ENCODE assay signal across 13 cellular contexts in the genomic region with DNA sequence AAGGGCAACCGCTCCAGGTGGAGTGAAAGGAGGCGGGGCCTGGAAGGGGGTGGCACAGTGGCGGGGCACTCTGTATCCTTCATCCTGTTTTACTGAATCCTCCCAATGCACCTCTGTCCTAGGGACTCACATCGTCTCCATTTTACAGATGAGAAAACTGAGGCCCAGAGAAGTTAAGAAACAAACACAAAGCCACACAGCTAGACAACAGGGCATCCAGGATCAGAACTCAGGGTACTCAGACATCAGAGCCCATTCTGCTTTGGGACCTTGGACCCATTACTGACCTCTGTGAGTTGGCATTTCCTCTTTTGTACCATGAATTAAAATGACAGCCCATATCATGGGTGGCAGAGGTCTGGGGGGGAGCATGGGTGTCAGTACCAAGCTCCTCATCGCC.
"Had no signal": no experiment of that assay in that cellular context is flagged by ENCODE, and none has a peak within 500 bp of the region (broad histone marks: within the 10 kb centered on the region; RNA-seq: fewer than 3 reads in every experiment).

No MANE protein-coding gene starts in this region.

- H3K27ac Mint-ChIP-seq: endodermal cell; naive thymus-derived CD4-positive, alpha-beta T cell; nephron progenitor cell had no signal

- H3K27me3 Mint-ChIP-seq: naive thymus-derived CD4-positive, alpha-beta T cell had no signal

- DNase-seq: effector CD4-positive, alpha-beta T cell; endodermal cell; heart right ventricle; hypothalamus; kidney glomerular epithelial cell; naive thymus-derived CD4-positive, alpha-beta T cell; nephron progenitor cell; small intestine; stimulated activated CD4-positive, alpha-beta T cell treated with anti-CD3 and anti-CD28 coated beads, Interleukin-2, amount 100 ng/mL, for 48 hours; stimulated activated naive CD4-positive, alpha-beta T cell treated with Interleukin-2 at 50 U/mL for 16 hours; trophoblast cell had no signal

- H3K4me3 ChIP-seq: coronary artery, heart right ventricle, right atrium auricular region had no signal

- H3K27ac ChIP-seq: coronary artery, heart right ventricle, right atrium auricular region had no signal

- H3K4me3 Mint-ChIP-seq: endodermal cell; naive thymus-derived CD4-positive, alpha-beta T cell; nephron progenitor cell had no signal

- H3K27me3 ChIP-seq: heart right ventricle, right atrium auricular region had no signal

- H3K4me1 Mint-ChIP-seq: endodermal cell, nephron progenitor cell had no signal

- H3K36me3 ChIP-seq: right atrium auricular region had no signal

- ATAC-seq: heart right ventricle; naive thymus-derived CD4-positive, alpha-beta T cell had no signal

- H3K4me1 ChIP-seq: heart right ventricle, right atrium auricular region had no signal
